In genomic region chr5:173774212-173774850, GRCh38 we compare ENCODE assay signal across 25 cellular contexts.
DNase-seq lines count a peak whose midpoint lies in the region; ATAC-seq and TF ChIP-seq lines count a peak whose summit lies in the region.
"Had no signal": no experiment of that assay in that cellular context is flagged by ENCODE, and none has a peak within 500 bp of the region (broad histone marks: within the 10 kb centered on the region; RNA-seq: fewer than 3 reads in every experiment).

No MANE protein-coding gene starts in this region.

- H3K27ac ChIP-seq in BLaER1 treated with 17β-estradiol and CSF1 and Interleukin-3, amounts not matched to agents 10 nM and 100 nM, result peak overlapping the region in 9 of 11 experiments; percentile 64 to 93 (median 79); a peak in 16 of 22 replicates
- H3K27ac ChIP-seq in parathyroid adenoma (no peak overlapping the region), colonic mucosa (no peak overlapping the region)
- H3K27ac ChIP-seq: upper lobe of right lung had no signal

- H3K36me3 Mint-ChIP-seq in activated naive CD4-positive, alpha-beta T cell treated with anti-CD3 and anti-CD28 coated beads, Interleukin-2, amount 50 U/mL, for 72 hours, result no peaks in the 10 kb centered on the region
- H3K36me3 Mint-ChIP-seq: activated naive CD4-positive, alpha-beta T cell treated with anti-CD3 and anti-CD28 coated beads, Interleukin-2, amount 50 U/mL, for 24 hours; WTC11 had no signal

- no peaks in the 10 kb centered on the region for H4K20me1 ChIP-seq in BLaER1 treated with 17β-estradiol and CSF1 and Interleukin-3, amounts not matched to agents 10 nM and 100 nM

- no peaks in the 10 kb centered on the region for H3K36me3 ChIP-seq in BLaER1 treated with 17β-estradiol and CSF1 and Interleukin-3, amounts not matched to agents 10 nM and 100 nM
- no peaks in the 10 kb centered on the region for H3K36me3 ChIP-seq in parathyroid adenoma (ENCODE audit: control insufficient read depth, insufficient read depth, low read length)
- no peaks in the 10 kb centered on the region for H3K36me3 ChIP-seq in colonic mucosa
- H3K36me3 ChIP-seq: upper lobe of right lung had no signal

- no peak overlapping the region for H3K4me3 ChIP-seq in BLaER1 treated with 17β-estradiol and CSF1 and Interleukin-3, amounts not matched to agents 10 nM and 100 nM
- H3K4me3 ChIP-seq in parathyroid adenoma (ENCODE audit: low read depth, low read length) (no peak overlapping the region), colonic mucosa (no peak overlapping the region)
- H3K4me3 ChIP-seq: smooth muscle cell, upper lobe of right lung had no signal

- H3K27ac Mint-ChIP-seq in activated naive CD4-positive, alpha-beta T cell treated with anti-CD3 and anti-CD28 coated beads, Interleukin-2, amount 50 U/mL, for 72 hours, result no peak overlapping the region
- H3K27ac Mint-ChIP-seq: activated naive CD4-positive, alpha-beta T cell treated with anti-CD3 and anti-CD28 coated beads, Interleukin-2, amount 50 U/mL, for 24 hours; activated T-helper 1 cell treated with anti-CD3 and anti-CD28 coated beads, Interleukin-12 subunit alpha, Interleukin-12 subunit beta, Interleukin-2, Interleukin-4 antibody, amounts not matched to agents 30 ng/mL and 10 ng/mL and 1 ng/mL, durations not matched to agents 14 hours and 24 hours and 36 hours; nephron; WTC11 had no signal

- H3K9me3 Mint-ChIP-seq in activated naive CD4-positive, alpha-beta T cell treated with anti-CD3 and anti-CD28 coated beads, Interleukin-2, amount 50 U/mL, for 72 hours, result no peaks in the 10 kb centered on the region
- H3K9me3 Mint-ChIP-seq: activated naive CD4-positive, alpha-beta T cell treated with anti-CD3 and anti-CD28 coated beads, Interleukin-2, amount 50 U/mL, for 24 hours; activated T-helper 1 cell treated with anti-CD3 and anti-CD28 coated beads, Interleukin-12 subunit alpha, Interleukin-12 subunit beta, Interleukin-2, Interleukin-4 antibody, amounts not matched to agents 30 ng/mL and 10 ng/mL and 1 ng/mL, durations not matched to agents 14 hours and 24 hours and 36 hours; nephron had no signal

- no peak overlapping the region; a peak in 1 of 22 replicates for H3K9ac ChIP-seq in BLaER1 treated with 17β-estradiol and CSF1 and Interleukin-3, amounts not matched to agents 10 nM and 100 nM
- no peak overlapping the region for H3K9ac ChIP-seq in parathyroid adenoma
- H3K9ac ChIP-seq in colonic mucosa (ENCODE audit: low read depth in 2 of 2, low read length in 2 of 2), result no peak overlapping the region

- intact Hi-C loops in left cardiac atrium (cut with DNase I) (no loop called here), colonic mucosa (cut with DNase I) (loop anchor here (10.0 kb wide), 1 partner anchor 60 kb away; no protein-coding TSS in a partner anchor)

- H3K4me1 ChIP-seq in BLaER1 treated with 17β-estradiol and CSF1 and Interleukin-3, amounts not matched to agents 10 nM and 100 nM, result peaks cover 41 to 83% (median 64%) of the 10 kb centered on the region in 10 experiments
- H3K4me1 ChIP-seq in parathyroid adenoma (peaks cover 14% of the 10 kb centered on the region), colonic mucosa (no peaks in the 10 kb centered on the region)

- peak; percentile 63 to 70 for ATAC-seq in left cardiac atrium
- no peak for ATAC-seq in activated naive CD4-positive, alpha-beta T cell treated with anti-CD3 and anti-CD28 coated beads, Interleukin-2, amount 50 U/mL, for 72 hours
- ATAC-seq: esophagus mucosa, PC-3, upper lobe of right lung, WTC11 had no signal

- H3K79me2 ChIP-seq in parathyroid adenoma, result peaks cover 2% of the 10 kb centered on the region

- no peak for TF ChIP-seq CTCF in parathyroid adenoma (IDR thresholded peaks at IDR 0.05)
- no peak for TF ChIP-seq CTCF in colonic mucosa (IDR thresholded peaks at IDR 0.05)

- no peaks in the 10 kb centered on the region for H3K9me3 ChIP-seq in BLaER1 treated with 17β-estradiol and CSF1 and Interleukin-3, amounts not matched to agents 10 nM and 100 nM (replicated peaks in 1 of 11)
- H3K9me3 ChIP-seq in parathyroid adenoma (ENCODE audit: control insufficient read depth, low read length) (no peaks in the 10 kb centered on the region), colonic mucosa (no peaks in the 10 kb centered on the region)
- H3K9me3 ChIP-seq: upper lobe of right lung had no signal

- H3K27me3 ChIP-seq in BLaER1 treated with 17β-estradiol and CSF1 and Interleukin-3, amounts not matched to agents 10 nM and 100 nM, result no peaks in the 10 kb centered on the region
- H3K27me3 ChIP-seq in parathyroid adenoma (ENCODE audit: control insufficient read depth, insufficient read depth, low read length) (no peaks in the 10 kb centered on the region), colonic mucosa (no peaks in the 10 kb centered on the region)
- H3K27me3 ChIP-seq: upper lobe of right lung had no signal

- H2AFZ ChIP-seq in parathyroid adenoma, result peak overlapping the region; percentile 51

- DNase-seq in RPMI8226 (peak; percentile 30), left cardiac atrium (no peak), epidermal melanocyte (ENCODE audit: insufficient read length, low spot score) (no peak), colonic mucosa (no peak), 8988T (no peak)
- DNase-seq in activated naive CD4-positive, alpha-beta T cell treated with anti-CD3 and anti-CD28 coated beads, Interleukin-2, amount 50 U/mL, for 72 hours (ENCODE audit: low spot score in 2 of 2), result no peak
- DNase-seq: ACHN; activated CD4-positive, alpha-beta T cell treated with anti-CD3 and anti-CD28 coated beads, Interleukin-2, amount 50 U/mL, for 1 hour; cerebellar nuclear complex; effector CD4-positive, alpha-beta T cell; foreskin melanocyte; NCI-H446; NCI-H82; PC-3; SIG-M5; stimulated activated CD4-positive, alpha-beta T cell treated with anti-CD3 and anti-CD28 coated beads, Interleukin-2, amount 100 ng/mL, for 24 hours; upper lobe of right lung had no signal

- peak overlapping the region in 9 of 11 experiments; percentile 25 to 86 (median 80); a peak in 16 of 22 replicates for H3K4me2 ChIP-seq in BLaER1 treated with 17β-estradiol and CSF1 and Interleukin-3, amounts not matched to agents 10 nM and 100 nM
- no peak overlapping the region for H3K4me2 ChIP-seq in parathyroid adenoma (ENCODE audit: low read length)
- H3K4me2 ChIP-seq: smooth muscle cell had no signal

Comparison
In these comparisons a context has a peak if more than half of its experiments do, and no peak if none do; other contexts are left out.
1. H3K27ac ChIP-seq: peak in BLaER1 treated with 17β-estradiol and CSF1 and Interleukin-3, amounts not matched to agents 10 nM and 100 nM (9 of 11); none in parathyroid adenoma (single experiment) and colonic mucosa (single experiment).
2. ATAC-seq: peak in left cardiac atrium (2 of 2); none in activated naive CD4-positive, alpha-beta T cell treated with anti-CD3 and anti-CD28 coated beads, Interleukin-2, amount 50 U/mL, for 72 hours (0 of 2).